1 cellular context compared by ENCODE assay signal in genomic region chr15:87866961-87867360, GRCh38.
TF ChIP-seq lines count a peak whose summit lies in the region.

No MANE protein-coding gene starts in this region.

TF ChIP-seq in WTC11, 78 proteins besides CTCF, POLR2A, EP300 and RAD21 (continued from another document):
- TF ChIP-seq ZNF281 (CRISPR knock-in tag; IDR thresholded peaks at IDR 0.05) (no peak), SP1 (CRISPR knock-in tag; conservative IDR thresholded peaks at IDR 0.05) (no peak)
